13 cellular contexts compared by ENCODE assay signal in genomic region chr3:64595253-64595694, GRCh38.
DNase-seq lines count a peak whose midpoint lies in the region; ATAC-seq and TF ChIP-seq lines count a peak whose summit lies in the region.
"Had no signal": no experiment of that assay in that cellular context is flagged by ENCODE, and none has a peak within 500 bp of the region (broad histone marks: within the 10 kb centered on the region; RNA-seq: fewer than 3 reads in every experiment).

No MANE protein-coding gene starts in this region.

- H3K36me3 ChIP-seq in kidney epithelial cell (ENCODE audit: control insufficient read depth, insufficient read depth, low read length) (no peaks in the 10 kb centered on the region), subcutaneous abdominal adipose tissue (ENCODE audit: control insufficient read depth in 5 of 5, insufficient read depth in 5 of 5, low read length in 5 of 5) (peaks cover 8 to 70% (median 27%) of the 10 kb centered on the region in 5 donors), Caco-2 (ENCODE audit: control insufficient read depth, insufficient read depth, low read length) (no peaks in the 10 kb centered on the region)

- H3K27me3 Mint-ChIP-seq in Caco-2 (ENCODE audit: insufficient read depth, unreplicated experiment): no peaks in the 10 kb centered on the region
- H3K27me3 Mint-ChIP-seq: activated CD4-positive, alpha-beta T cell treated with anti-CD3 and anti-CD28 coated beads, Interleukin-2, amount 10 ng/mL, durations not matched to agents 7 days and 5 days; brain had no signal

- ATAC-seq in HG02970 (IDR thresholded peaks at IDR 0.05; ENCODE audit: low FRiP score, unreplicated experiment): no peak
- ATAC-seq: left colon had no signal

- H3K4me3 Mint-ChIP-seq in Caco-2 (ENCODE audit: unreplicated experiment): no peak overlapping the region
- H3K4me3 Mint-ChIP-seq: activated CD4-positive, alpha-beta T cell treated with anti-CD3 and anti-CD28 coated beads, Interleukin-2, amount 10 ng/mL, durations not matched to agents 7 days and 5 days; brain had no signal

- no peaks in the 10 kb centered on the region for H3K27me3 ChIP-seq in kidney epithelial cell (ENCODE audit: control insufficient read depth, insufficient read depth, low read length)
- H3K27me3 ChIP-seq in subcutaneous abdominal adipose tissue (ENCODE audit: control insufficient read depth in 5 of 5, insufficient read depth in 4 of 5, low read length in 5 of 5): no peaks in the 10 kb centered on the region
- H3K27me3 ChIP-seq in Caco-2 (replicated peaks; ENCODE audit: control insufficient read depth, insufficient read depth, low read length): no peaks in the 10 kb centered on the region

- no peaks in the 10 kb centered on the region for H3K9me3 ChIP-seq in subcutaneous abdominal adipose tissue (ENCODE audit: control insufficient read depth in 5 of 5, low read length in 5 of 5)
- H3K9me3 ChIP-seq in Caco-2: no peaks in the 10 kb centered on the region

- intact Hi-C loops in Caco-2 (cut with micrococcal nuclease; ENCODE audit: unreplicated experiment): no loop called here

- H3K27ac ChIP-seq in coronary artery: peak overlapping the region; percentile 43 to 57
- H3K27ac ChIP-seq in subcutaneous abdominal adipose tissue (ENCODE audit: low read depth, low read length): peak overlapping the region; percentile 19

- CTCF ChIA-PET in Caco-2 (lab: Charles Lee): no interaction called here

- peaks cover 0 to 8% (median 2%) of the 10 kb centered on the region in 5 donors for H3K4me1 ChIP-seq in subcutaneous abdominal adipose tissue (ENCODE audit: control insufficient read depth in 5 of 5, insufficient read depth in 5 of 5, low read length in 5 of 5)
- no peaks in the 10 kb centered on the region for H3K4me1 ChIP-seq in Caco-2

- H3K9ac ChIP-seq in subcutaneous abdominal adipose tissue (ENCODE audit: low read length in 5 of 5): no peak overlapping the region

- H3K36me3 Mint-ChIP-seq in Caco-2 (ENCODE audit: insufficient read depth, unreplicated experiment): no peaks in the 10 kb centered on the region

- POLR2A ChIA-PET in Caco-2 (lab: Charles Lee): no interaction called here

- DNase-seq in LoVo (ENCODE audit: low spot score) (peak; percentile 6), coronary artery (ENCODE audit: low spot score) (peak; percentile 87), kidney epithelial cell (ENCODE audit: low read depth) (peak; percentile 34), Caco-2 (no peak), cortex of kidney (lab: John Stamatoyannopoulos, UW) (no peak), NCI-H2227 treated with DMSO at 0.1 percent for 48 hours (lab: John Stamatoyannopoulos, UW) (no peak)
- DNase-seq: activated CD4-positive, alpha-beta T cell treated with anti-CD3 and anti-CD28 coated beads, Interleukin-2, amount 10 ng/mL, durations not matched to agents 7 days and 5 days; NCI-H1092; RPMI8226 had no signal

- no peak overlapping the region for H3K4me3 ChIP-seq in coronary artery
- no peak overlapping the region for H3K4me3 ChIP-seq in kidney epithelial cell (ENCODE audit: low read depth, low read length)
- no peak overlapping the region for H3K4me3 ChIP-seq in subcutaneous abdominal adipose tissue (ENCODE audit: low read depth in 1 of 5, low read length in 5 of 5)
- H3K4me3 ChIP-seq in Caco-2 (ENCODE audit: low read depth, low read length): no peak overlapping the region

- no peak overlapping the region for H3K27ac Mint-ChIP-seq in Caco-2 (ENCODE audit: unreplicated experiment)
- H3K27ac Mint-ChIP-seq: activated CD4-positive, alpha-beta T cell treated with anti-CD3 and anti-CD28 coated beads, Interleukin-2, amount 10 ng/mL, durations not matched to agents 7 days and 5 days had no signal

- H3K9me3 Mint-ChIP-seq in Caco-2 (ENCODE audit: unreplicated experiment): no peaks in the 10 kb centered on the region
- H3K9me3 Mint-ChIP-seq: activated CD4-positive, alpha-beta T cell treated with anti-CD3 and anti-CD28 coated beads, Interleukin-2, amount 10 ng/mL, durations not matched to agents 7 days and 5 days had no signal

- BruUV-seq in Caco-2 (replicated peaks; lab: Mats Ljungman, UMichigan): no TSS peak

- no peaks in the 10 kb centered on the region for H3K4me1 Mint-ChIP-seq in Caco-2 (ENCODE audit: low read depth, unreplicated experiment)
- H3K4me1 Mint-ChIP-seq: activated CD4-positive, alpha-beta T cell treated with anti-CD3 and anti-CD28 coated beads, Interleukin-2, amount 10 ng/mL, durations not matched to agents 7 days and 5 days had no signal

- TF ChIP-seq CTCF in coronary artery (IDR thresholded peaks at IDR 0.05): no peak
- no peak for TF ChIP-seq CTCF in kidney epithelial cell (IDR thresholded peaks at IDR 0.05; ENCODE audit: insufficient read depth, low read length, poor library complexity, severe bottlenecking)
- TF ChIP-seq CTCF in Caco-2 (IDR thresholded peaks at IDR 0.05; ENCODE audit: insufficient read depth in 1 of 2, low read depth in 1 of 2, low read length in 1 of 2, severe bottlenecking in 1 of 2, unreplicated experiment in 1 of 2): no peak

Comparison
In these comparisons a context has a peak if more than half of its experiments do, and no peak if none do; other contexts are left out.
1. DNase-seq: peak in LoVo (single experiment), coronary artery (single experiment) and kidney epithelial cell (single experiment); none in Caco-2 (0 of 2), cortex of kidney (single experiment) and NCI-H2227 treated with DMSO at 0.1 percent for 48 hours (single experiment).